ENCODE assay signal across 13 cellular contexts in genomic region chr12:104792570-104792969, GRCh38.
DNase-seq lines count a peak whose midpoint lies in the region; ATAC-seq and TF ChIP-seq lines count a peak whose summit lies in the region.
"Had no signal": no experiment of that assay in that cellular context is flagged by ENCODE, and none has a peak within 500 bp of the region (broad histone marks: within the 10 kb centered on the region; RNA-seq: fewer than 3 reads in every experiment).

No MANE protein-coding gene starts in this region.

- no peak overlapping the region for H3K27ac Mint-ChIP-seq in activated CD8-positive, alpha-beta memory T cell treated with anti-CD3 and anti-CD28 coated beads, Interleukin-2, amount 10 ng/mL, durations not matched to agents 7 days and 5 days
- H3K27ac Mint-ChIP-seq: dendritic cell treated with granulocyte-macrophage colony-stimulating factor and Interleukin-4, amounts not matched to agents 40 ng/mL and 50 ng/mL, for 4 days; mesothelial cell of epicardium had no signal

- no peaks in the 10 kb centered on the region for H3K36me3 ChIP-seq in BJ (ENCODE audit: control insufficient read depth, insufficient read depth, low read length)

- H3K36me3 Mint-ChIP-seq in activated CD8-positive, alpha-beta memory T cell treated with anti-CD3 and anti-CD28 coated beads, Interleukin-2, amount 10 ng/mL, durations not matched to agents 7 days and 5 days = no peaks in the 10 kb centered on the region
- H3K36me3 Mint-ChIP-seq: mesothelial cell of epicardium had no signal

- TF ChIP-seq CTCF in BJ (IDR thresholded peaks at IDR 0.05; ENCODE audit: insufficient read depth, low read depth, low read length) (no peak), epithelial cell of proximal tubule (conservative IDR thresholded peaks at IDR 0.05; ENCODE audit: low read depth, low read length) (no peak), omental fat pad (IDR thresholded peaks at IDR 0.05) (no peak)

- H3K27me3 Mint-ChIP-seq in activated CD8-positive, alpha-beta memory T cell treated with anti-CD3 and anti-CD28 coated beads, Interleukin-2, amount 10 ng/mL, durations not matched to agents 7 days and 5 days = peaks cover 12% of the 10 kb centered on the region
- H3K27me3 Mint-ChIP-seq: dendritic cell treated with granulocyte-macrophage colony-stimulating factor and Interleukin-4, amounts not matched to agents 40 ng/mL and 50 ng/mL, for 4 days had no signal

- no peaks in the 10 kb centered on the region for H3K9me3 Mint-ChIP-seq in activated CD8-positive, alpha-beta memory T cell treated with anti-CD3 and anti-CD28 coated beads, Interleukin-2, amount 10 ng/mL, durations not matched to agents 7 days and 5 days (ENCODE audit: low read depth)
- H3K9me3 Mint-ChIP-seq: mesothelial cell of epicardium had no signal

- H3K4me1 Mint-ChIP-seq in activated CD8-positive, alpha-beta memory T cell treated with anti-CD3 and anti-CD28 coated beads, Interleukin-2, amount 10 ng/mL, durations not matched to agents 7 days and 5 days = no peaks in the 10 kb centered on the region
- H3K4me1 Mint-ChIP-seq: mesothelial cell of epicardium had no signal

- H3K4me3 Mint-ChIP-seq in activated CD8-positive, alpha-beta memory T cell treated with anti-CD3 and anti-CD28 coated beads, Interleukin-2, amount 10 ng/mL, durations not matched to agents 7 days and 5 days = no peak overlapping the region
- H3K4me3 Mint-ChIP-seq: dendritic cell treated with granulocyte-macrophage colony-stimulating factor and Interleukin-4, amounts not matched to agents 40 ng/mL and 50 ng/mL, for 4 days; mesothelial cell of epicardium had no signal

- POLR2A ChIA-PET in BJ (lab: Charles Lee) = interaction anchor here (0.6 kb wide), 1 partner anchor 42 kb away, joined by 3 read pairs; no protein-coding TSS in a partner anchor

- no peaks in the 10 kb centered on the region; the same call in 1 of the 2 replicates for H3K27me3 ChIP-seq in BJ (ENCODE audit: control insufficient read depth, insufficient read depth, low read length)

- CTCF ChIA-PET in BJ (lab: Yijun Ruan, JAX) = interaction anchor here (0.8 to 1.4 kb wide), 5 partner anchors 9 to 113 kb away, joined by 3 read pairs; no protein-coding TSS in a partner anchor
- CTCF ChIA-PET in activated CD8-positive, alpha-beta memory T cell treated with anti-CD3 and anti-CD28 coated beads, Interleukin-2, amount 10 ng/mL, durations not matched to agents 7 days and 5 days (lab: Charles Lee) = interaction anchor here (0.6 to 0.8 kb wide), 2 partner anchors 411 to 432 kb away, joined by 3 read pairs; no protein-coding TSS in a partner anchor

- ATAC-seq in omental fat pad (ENCODE audit: low FRiP score) = peak; percentile 91
- no peak for ATAC-seq in activated CD8-positive, alpha-beta memory T cell treated with anti-CD3 and anti-CD28 coated beads, Interleukin-2, amount 10 ng/mL, durations not matched to agents 7 days and 5 days

- DNase-seq in BJ (ENCODE audit: low read depth) (peak; percentile 77), OCI-M1 (lab: John Stamatoyannopoulos, UW) (peak; percentile 21), epithelial cell of proximal tubule (ENCODE audit: low read depth) (peak; percentile 74), omental fat pad (ENCODE audit: low spot score) (no peak), DMS114 treated with DMSO at 0.1 percent for 48 hours (lab: John Stamatoyannopoulos, UW; ENCODE audit: unreplicated experiment) (no peak), NCI-H526 treated with DMSO at 0.1 percent for 48 hours (lab: John Stamatoyannopoulos, UW) (no peak)
- DNase-seq in activated CD4-positive, alpha-beta T cell treated with anti-CD3 and anti-CD28 coated beads, Interleukin-2, amount 50 U/mL, for 48 hours = no peak
- no peak for DNase-seq in activated CD8-positive, alpha-beta memory T cell treated with anti-CD3 and anti-CD28 coated beads, Interleukin-2, amount 10 ng/mL, durations not matched to agents 7 days and 5 days
- DNase-seq: activated CD4-positive, alpha-beta T cell treated with anti-CD3 and anti-CD28 coated beads, Interleukin-2, amount 50 U/mL, for 4 hours; DMS79; NK-92 treated with Interleukin-12 subunit alpha and Interleukin-12 subunit beta, amount 100 ng/mL, for 24 hours had no signal

- H3K4me3 ChIP-seq in BJ (ENCODE audit: low read depth, low read length) (no peak overlapping the region), epithelial cell of proximal tubule (ENCODE audit: low read depth, low read length) (no peak overlapping the region)

Comparison
In these comparisons a context has a peak if more than half of its experiments do, and no peak if none do; other contexts are left out.
1. DNase-seq: peak in BJ (single experiment), OCI-M1 (single experiment) and epithelial cell of proximal tubule (single experiment); none in omental fat pad (single experiment), DMS114 treated with DMSO at 0.1 percent for 48 hours (single experiment), activated CD4-positive, alpha-beta T cell treated with anti-CD3 and anti-CD28 coated beads, Interleukin-2, amount 50 U/mL, for 48 hours (0 of 2), NCI-H526 treated with DMSO at 0.1 percent for 48 hours (single experiment) and activated CD8-positive, alpha-beta memory T cell treated with anti-CD3 and anti-CD28 coated beads, Interleukin-2, amount 10 ng/mL, durations not matched to agents 7 days and 5 days (single experiment).